Comparison of ENCODE assay signal across 1 cellular context in the genomic region with DNA sequence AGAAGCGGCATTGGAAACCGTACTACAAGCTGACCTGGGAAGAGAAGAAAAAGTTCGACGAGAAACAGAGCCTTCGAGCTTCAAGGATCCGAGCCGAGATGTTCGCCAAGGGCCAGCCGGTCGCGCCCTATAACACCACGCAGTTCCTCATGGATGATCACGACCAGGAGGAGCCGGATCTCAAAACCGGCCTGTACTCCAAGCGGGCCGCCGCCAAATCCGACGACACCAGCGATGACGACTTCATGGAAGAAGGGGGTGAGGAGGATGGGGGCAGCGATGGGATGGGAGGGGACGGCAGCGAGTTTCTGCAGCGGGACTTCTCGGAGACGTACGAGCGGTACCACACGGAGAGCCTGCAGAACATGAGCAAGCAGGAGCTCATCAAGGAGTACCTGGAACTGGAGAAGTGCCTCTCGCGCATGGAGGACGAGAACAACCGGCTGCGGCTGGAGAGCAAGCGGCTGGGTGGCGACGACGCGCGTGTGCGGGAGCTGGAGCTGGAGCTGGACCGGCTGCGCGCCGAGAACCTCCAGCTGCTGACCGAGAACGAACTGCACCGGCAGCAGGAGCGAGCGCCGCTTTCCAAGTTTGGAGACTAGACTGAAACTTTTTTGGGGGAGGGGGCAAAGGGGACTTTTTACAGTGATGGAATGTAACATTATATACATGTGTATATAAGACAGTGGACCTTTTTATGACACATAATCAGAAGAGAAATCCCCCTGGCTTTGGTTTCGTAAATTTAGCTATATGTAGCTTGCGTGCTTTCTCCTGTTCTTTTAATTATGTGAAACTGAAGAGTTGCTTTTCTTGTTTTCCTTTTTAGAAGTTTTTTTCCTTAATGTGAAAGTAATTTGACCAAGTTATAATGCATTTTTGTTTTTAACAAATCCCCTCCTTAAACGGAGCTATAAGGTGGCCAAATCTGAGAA.
TF ChIP-seq lines count a peak whose summit lies in the region.

No MANE protein-coding gene starts in this region.

TF ChIP-seq in K562, 482 proteins besides CTCF, POLR2A, EP300 and RAD21 (continued from another document):
- TF ChIP-seq MGA (IDR thresholded peaks at IDR 0.05) (peak; percentile 29), NRF1 (conservative IDR thresholded peaks at IDR 0.05 in 1 of 2, IDR thresholded peaks at IDR 0.05 in 1 of 2) (peak; percentile 81 to 83), POLR2G (IDR thresholded peaks at IDR 0.05; ENCODE audit: low read depth, low read length) (peak; percentile 81), CXXC5 (CRISPR knock-in tag; IDR thresholded peaks at IDR 0.05) (peak; percentile 13; the same call in 1 of the 2 replicates), SPI1 (IDR thresholded peaks at IDR 0.05; ENCODE audit: borderline replicate concordance, low read depth, low read length) (peak; percentile 67; the same call in 1 of the 2 replicates), SMARCA5 (IDR thresholded peaks at IDR 0.05) (no peak), RBFOX2 (IDR thresholded peaks at IDR 0.05; ENCODE audit: low read depth, low read length) (peak; percentile 86), KDM1A (IDR thresholded peaks at IDR 0.05) (no peak), FOXA3 (CRISPR knock-in tag; conservative IDR thresholded peaks at IDR 0.05 in 1 of 2, IDR thresholded peaks at IDR 0.05 in 1 of 2) (0 out of 4 replicates have a peak, but pooled peaks of 1 of the 2 experiments have one; percentile 61), MIER1 (IDR thresholded peaks at IDR 0.05; ENCODE audit: low read depth) (no peak), CCNT2 (IDR thresholded peaks at IDR 0.05; ENCODE audit: borderline replicate concordance, extremely low read depth, insufficient read length, low read depth, low read length) (peak; percentile 51), NR1H2 (CRISPR knock-in tag; IDR thresholded peaks at IDR 0.05) (no peak), MAX (CRISPR knock-in tag; IDR thresholded peaks at IDR 0.05) (peak; percentile 43), ZNF583 (CRISPR knock-in tag; IDR thresholded peaks at IDR 0.05) (no peak), MAFF (IDR thresholded peaks at IDR 0.05; ENCODE audit: low read length) (no peak), PYGO2 (tag; IDR thresholded peaks at IDR 0.05) (no peak), KDM2B (CRISPR knock-in tag; IDR thresholded peaks at IDR 0.05) (no peak), JUN (IDR thresholded peaks at IDR 0.05; ENCODE audit: borderline replicate concordance, low read depth, low read length) (no peak), JUN (CRISPR knock-in tag; IDR thresholded peaks at IDR 0.05; ENCODE audit: borderline replicate concordance) (peak; percentile 14; the same call in 1 of the 2 replicates), GATAD2A (IDR thresholded peaks at IDR 0.05) (no peak), SNIP1 (IDR thresholded peaks at IDR 0.05; ENCODE audit: low read depth) (peak; percentile 95), FOXA1 (IDR thresholded peaks at IDR 0.05; ENCODE audit: borderline replicate concordance) (no peak), MECOM (CRISPR knock-in tag; IDR thresholded peaks at IDR 0.05) (no peak), DDX20 (tag; IDR thresholded peaks at IDR 0.05; ENCODE audit: low read depth) (no peak), NFYB (IDR thresholded peaks at IDR 0.05; ENCODE audit: extremely low read depth, insufficient read length) (no peak), CBX5 (IDR thresholded peaks at IDR 0.05; ENCODE audit: borderline replicate concordance, low read depth) (0 out of 2 replicates have a peak, but pooled peaks have one; percentile 24), PHF20 (IDR thresholded peaks at IDR 0.05; ENCODE audit: partially characterized antibody) (no peak), MAFK (IDR thresholded peaks at IDR 0.05; ENCODE audit: low read length) (no peak), CREB1 (IDR thresholded peaks at IDR 0.05) (no peak), CREB1 (CRISPR knock-in tag; IDR thresholded peaks at IDR 0.05) (0 out of 2 replicates have a peak, but pooled peaks have one; percentile 8), ZNF561 (CRISPR knock-in tag; conservative IDR thresholded peaks at IDR 0.05) (no peak), HDGF (IDR thresholded peaks at IDR 0.05) (peak; percentile 28; the same call in 1 of the 2 replicates)
- TF ChIP-seq, protein P1, sequence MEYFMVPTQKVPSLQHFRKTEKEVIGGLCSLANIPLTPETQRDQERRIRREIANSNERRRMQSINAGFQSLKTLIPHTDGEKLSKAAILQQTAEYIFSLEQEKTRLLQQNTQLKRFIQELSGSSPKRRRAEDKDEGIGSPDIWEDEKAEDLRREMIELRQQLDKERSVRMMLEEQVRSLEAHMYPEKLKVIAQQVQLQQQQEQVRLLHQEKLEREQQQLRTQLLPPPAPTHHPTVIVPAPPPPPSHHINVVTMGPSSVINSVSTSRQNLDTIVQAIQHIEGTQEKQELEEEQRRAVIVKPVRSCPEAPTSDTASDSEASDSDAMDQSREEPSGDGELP (CRISPR knock-in tag; IDR thresholded peaks at IDR 0.05; ENCODE audit: borderline replicate concordance), result peak; percentile 85
- TF ChIP-seq, protein P2, sequence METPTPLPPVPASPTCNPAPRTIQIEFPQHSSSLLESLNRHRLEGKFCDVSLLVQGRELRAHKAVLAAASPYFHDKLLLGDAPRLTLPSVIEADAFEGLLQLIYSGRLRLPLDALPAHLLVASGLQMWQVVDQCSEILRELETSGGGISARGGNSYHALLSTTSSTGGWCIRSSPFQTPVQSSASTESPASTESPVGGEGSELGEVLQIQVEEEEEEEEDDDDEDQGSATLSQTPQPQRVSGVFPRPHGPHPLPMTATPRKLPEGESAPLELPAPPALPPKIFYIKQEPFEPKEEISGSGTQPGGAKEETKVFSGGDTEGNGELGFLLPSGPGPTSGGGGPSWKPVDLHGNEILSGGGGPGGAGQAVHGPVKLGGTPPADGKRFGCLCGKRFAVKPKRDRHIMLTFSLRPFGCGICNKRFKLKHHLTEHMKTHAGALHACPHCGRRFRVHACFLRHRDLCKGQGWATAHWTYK (CRISPR knock-in tag; IDR thresholded peaks at IDR 0.05), result 0 out of 2 replicates have a peak, but pooled peaks have one; percentile 28
- TF ChIP-seq, protein P3, sequence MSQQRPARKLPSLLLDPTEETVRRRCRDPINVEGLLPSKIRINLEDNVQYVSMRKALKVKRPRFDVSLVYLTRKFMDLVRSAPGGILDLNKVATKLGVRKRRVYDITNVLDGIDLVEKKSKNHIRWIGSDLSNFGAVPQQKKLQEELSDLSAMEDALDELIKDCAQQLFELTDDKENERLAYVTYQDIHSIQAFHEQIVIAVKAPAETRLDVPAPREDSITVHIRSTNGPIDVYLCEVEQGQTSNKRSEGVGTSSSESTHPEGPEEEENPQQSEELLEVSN (IDR thresholded peaks at IDR 0.05; ENCODE audit: borderline replicate concordance in 1 of 2, extremely low read depth in 1 of 2, insufficient read depth in 1 of 2, insufficient read length in 1 of 2, low read depth in 1 of 2, low read length in 1 of 2, poor library complexity in 1 of 2, severe bottlenecking in 1 of 2), result peak in 1 of 2 experiments; percentile 14
- TF ChIP-seq, protein P4, sequence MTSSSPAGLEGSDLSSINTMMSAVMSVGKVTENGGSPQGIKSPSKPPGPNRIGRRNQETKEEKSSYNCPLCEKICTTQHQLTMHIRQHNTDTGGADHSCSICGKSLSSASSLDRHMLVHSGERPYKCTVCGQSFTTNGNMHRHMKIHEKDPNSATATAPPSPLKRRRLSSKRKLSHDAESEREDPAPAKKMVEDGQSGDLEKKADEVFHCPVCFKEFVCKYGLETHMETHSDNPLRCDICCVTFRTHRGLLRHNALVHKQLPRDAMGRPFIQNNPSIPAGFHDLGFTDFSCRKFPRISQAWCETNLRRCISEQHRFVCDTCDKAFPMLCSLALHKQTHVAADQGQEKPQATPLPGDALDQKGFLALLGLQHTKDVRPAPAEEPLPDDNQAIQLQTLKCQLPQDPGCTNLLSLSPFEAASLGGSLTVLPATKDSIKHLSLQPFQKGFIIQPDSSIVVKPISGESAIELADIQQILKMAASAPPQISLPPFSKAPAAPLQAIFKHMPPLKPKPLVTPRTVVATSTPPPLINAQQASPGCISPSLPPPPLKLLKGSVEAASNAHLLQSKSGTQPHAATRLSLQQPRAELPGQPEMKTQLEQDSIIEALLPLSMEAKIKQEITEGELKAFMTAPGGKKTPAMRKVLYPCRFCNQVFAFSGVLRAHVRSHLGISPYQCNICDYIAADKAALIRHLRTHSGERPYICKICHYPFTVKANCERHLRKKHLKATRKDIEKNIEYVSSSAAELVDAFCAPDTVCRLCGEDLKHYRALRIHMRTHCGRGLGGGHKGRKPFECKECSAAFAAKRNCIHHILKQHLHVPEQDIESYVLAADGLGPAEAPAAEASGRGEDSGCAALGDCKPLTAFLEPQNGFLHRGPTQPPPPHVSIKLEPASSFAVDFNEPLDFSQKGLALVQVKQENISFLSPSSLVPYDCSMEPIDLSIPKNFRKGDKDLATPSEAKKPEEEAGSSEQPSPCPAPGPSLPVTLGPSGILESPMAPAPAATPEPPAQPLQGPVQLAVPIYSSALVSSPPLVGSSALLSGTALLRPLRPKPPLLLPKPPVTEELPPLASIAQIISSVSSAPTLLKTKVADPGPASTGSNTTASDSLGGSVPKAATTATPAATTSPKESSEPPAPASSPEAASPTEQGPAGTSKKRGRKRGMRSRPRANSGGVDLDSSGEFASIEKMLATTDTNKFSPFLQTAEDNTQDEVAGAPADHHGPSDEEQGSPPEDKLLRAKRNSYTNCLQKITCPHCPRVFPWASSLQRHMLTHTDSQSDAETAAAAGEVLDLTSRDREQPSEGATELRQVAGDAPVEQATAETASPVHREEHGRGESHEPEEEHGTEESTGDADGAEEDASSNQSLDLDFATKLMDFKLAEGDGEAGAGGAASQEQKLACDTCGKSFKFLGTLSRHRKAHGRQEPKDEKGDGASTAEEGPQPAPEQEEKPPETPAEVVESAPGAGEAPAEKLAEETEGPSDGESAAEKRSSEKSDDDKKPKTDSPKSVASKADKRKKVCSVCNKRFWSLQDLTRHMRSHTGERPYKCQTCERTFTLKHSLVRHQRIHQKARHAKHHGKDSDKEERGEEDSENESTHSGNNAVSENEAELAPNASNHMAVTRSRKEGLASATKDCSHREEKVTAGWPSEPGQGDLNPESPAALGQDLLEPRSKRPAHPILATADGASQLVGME (CRISPR knock-in tag; IDR thresholded peaks at IDR 0.05), result peak; percentile 29; the same call in 1 of the 2 replicates
